1 cellular context compared by ENCODE assay signal in the genomic region with DNA sequence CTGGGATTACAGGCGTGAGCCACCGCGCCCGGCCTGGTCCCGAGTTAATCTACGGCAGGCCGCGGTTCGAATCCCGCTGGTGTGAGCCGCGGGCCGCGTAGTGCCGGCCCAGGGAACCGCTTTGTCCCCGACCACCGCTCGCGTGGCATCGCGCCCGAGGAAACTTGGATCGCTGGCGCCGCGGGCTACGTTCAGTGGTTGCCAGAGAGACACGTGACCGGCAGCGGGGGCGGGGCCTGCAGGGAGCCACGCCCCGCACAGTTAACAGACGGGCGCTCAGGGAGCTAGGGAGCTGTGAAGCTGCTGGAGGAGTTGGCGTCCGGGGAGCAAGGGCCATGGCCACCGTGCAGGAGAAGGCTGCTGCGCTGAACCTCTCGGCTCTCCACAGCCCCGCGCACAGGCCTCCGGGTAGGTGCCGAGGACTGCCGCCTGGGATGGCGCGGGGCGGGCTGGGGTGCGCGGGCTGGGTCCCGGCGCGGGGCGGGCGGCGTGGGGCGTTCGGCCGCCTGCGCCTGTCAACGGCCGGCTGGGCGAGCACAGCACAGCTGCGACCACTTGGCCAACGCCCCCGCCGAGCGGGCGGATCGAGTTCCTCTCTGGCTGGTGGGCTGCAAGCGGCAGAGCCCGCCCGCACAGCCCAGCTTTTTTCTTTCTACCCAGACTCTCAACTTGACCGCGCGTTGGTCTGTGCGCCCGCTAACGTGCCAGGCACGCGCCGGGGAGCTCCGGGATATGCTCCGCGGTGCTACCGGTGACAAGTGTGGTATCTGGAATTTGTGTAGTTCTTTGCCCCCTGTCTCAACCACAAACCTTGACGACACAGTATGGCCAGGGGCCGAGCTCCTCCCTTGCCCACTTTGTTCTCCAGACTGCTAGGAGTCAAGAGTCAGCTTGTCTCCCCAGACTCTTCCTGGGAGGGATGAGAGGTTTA.
A peak's percentile ranks its signal among the peaks of the same experiment; 100 is the strongest.
TF ChIP-seq lines count a peak whose summit lies in the region.

A gene (plus strand): TSS at position 258 of the 931 bp plus-strand sequence. CDS start 78 bp downstream, at position 336.

TF ChIP-seq in GM12878, 131 proteins besides CTCF, POLR2A, EP300 and RAD21 (continued from another document):
- TF ChIP-seq, protein P1, sequence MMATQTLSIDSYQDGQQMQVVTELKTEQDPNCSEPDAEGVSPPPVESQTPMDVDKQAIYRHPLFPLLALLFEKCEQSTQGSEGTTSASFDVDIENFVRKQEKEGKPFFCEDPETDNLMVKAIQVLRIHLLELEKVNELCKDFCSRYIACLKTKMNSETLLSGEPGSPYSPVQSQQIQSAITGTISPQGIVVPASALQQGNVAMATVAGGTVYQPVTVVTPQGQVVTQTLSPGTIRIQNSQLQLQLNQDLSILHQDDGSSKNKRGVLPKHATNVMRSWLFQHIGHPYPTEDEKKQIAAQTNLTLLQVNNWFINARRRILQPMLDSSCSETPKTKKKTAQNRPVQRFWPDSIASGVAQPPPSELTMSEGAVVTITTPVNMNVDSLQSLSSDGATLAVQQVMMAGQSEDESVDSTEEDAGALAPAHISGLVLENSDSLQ (IDR thresholded peaks at IDR 0.05), result peak; percentile 60
- TF ChIP-seq PAX5 (IDR thresholded peaks at IDR 0.05; ENCODE audit: borderline replicate concordance, low read depth, low read length) (no peak), SREBF1 (IDR thresholded peaks at IDR 0.05; ENCODE audit: low read length) (no peak), HCFC1 (IDR thresholded peaks at IDR 0.05; ENCODE audit: low read length) (no peak)
- TF ChIP-seq, protein P2, sequence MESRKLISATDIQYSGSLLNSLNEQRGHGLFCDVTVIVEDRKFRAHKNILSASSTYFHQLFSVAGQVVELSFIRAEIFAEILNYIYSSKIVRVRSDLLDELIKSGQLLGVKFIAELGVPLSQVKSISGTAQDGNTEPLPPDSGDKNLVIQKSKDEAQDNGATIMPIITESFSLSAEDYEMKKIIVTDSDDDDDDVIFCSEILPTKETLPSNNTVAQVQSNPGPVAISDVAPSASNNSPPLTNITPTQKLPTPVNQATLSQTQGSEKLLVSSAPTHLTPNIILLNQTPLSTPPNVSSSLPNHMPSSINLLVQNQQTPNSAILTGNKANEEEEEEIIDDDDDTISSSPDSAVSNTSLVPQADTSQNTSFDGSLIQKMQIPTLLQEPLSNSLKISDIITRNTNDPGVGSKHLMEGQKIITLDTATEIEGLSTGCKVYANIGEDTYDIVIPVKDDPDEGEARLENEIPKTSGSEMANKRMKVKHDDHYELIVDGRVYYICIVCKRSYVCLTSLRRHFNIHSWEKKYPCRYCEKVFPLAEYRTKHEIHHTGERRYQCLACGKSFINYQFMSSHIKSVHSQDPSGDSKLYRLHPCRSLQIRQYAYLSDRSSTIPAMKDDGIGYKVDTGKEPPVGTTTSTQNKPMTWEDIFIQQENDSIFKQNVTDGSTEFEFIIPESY (IDR thresholded peaks at IDR 0.05), result peak; percentile 87
- TF ChIP-seq, protein P3, sequence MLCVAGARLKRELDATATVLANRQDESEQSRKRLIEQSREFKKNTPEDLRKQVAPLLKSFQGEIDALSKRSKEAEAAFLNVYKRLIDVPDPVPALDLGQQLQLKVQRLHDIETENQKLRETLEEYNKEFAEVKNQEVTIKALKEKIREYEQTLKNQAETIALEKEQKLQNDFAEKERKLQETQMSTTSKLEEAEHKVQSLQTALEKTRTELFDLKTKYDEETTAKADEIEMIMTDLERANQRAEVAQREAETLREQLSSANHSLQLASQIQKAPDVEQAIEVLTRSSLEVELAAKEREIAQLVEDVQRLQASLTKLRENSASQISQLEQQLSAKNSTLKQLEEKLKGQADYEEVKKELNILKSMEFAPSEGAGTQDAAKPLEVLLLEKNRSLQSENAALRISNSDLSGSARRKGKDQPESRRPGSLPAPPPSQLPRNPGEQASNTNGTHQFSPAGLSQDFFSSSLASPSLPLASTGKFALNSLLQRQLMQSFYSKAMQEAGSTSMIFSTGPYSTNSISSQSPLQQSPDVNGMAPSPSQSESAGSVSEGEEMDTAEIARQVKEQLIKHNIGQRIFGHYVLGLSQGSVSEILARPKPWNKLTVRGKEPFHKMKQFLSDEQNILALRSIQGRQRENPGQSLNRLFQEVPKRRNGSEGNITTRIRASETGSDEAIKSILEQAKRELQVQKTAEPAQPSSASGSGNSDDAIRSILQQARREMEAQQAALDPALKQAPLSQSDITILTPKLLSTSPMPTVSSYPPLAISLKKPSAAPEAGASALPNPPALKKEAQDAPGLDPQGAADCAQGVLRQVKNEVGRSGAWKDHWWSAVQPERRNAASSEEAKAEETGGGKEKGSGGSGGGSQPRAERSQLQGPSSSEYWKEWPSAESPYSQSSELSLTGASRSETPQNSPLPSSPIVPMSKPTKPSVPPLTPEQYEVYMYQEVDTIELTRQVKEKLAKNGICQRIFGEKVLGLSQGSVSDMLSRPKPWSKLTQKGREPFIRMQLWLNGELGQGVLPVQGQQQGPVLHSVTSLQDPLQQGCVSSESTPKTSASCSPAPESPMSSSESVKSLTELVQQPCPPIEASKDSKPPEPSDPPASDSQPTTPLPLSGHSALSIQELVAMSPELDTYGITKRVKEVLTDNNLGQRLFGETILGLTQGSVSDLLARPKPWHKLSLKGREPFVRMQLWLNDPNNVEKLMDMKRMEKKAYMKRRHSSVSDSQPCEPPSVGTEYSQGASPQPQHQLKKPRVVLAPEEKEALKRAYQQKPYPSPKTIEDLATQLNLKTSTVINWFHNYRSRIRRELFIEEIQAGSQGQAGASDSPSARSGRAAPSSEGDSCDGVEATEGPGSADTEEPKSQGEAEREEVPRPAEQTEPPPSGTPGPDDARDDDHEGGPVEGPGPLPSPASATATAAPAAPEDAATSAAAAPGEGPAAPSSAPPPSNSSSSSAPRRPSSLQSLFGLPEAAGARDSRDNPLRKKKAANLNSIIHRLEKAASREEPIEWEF (IDR thresholded peaks at IDR 0.05; ENCODE audit: insufficient replicate concordance, low read depth, low read length), result no peak
- TF ChIP-seq, protein P4, sequence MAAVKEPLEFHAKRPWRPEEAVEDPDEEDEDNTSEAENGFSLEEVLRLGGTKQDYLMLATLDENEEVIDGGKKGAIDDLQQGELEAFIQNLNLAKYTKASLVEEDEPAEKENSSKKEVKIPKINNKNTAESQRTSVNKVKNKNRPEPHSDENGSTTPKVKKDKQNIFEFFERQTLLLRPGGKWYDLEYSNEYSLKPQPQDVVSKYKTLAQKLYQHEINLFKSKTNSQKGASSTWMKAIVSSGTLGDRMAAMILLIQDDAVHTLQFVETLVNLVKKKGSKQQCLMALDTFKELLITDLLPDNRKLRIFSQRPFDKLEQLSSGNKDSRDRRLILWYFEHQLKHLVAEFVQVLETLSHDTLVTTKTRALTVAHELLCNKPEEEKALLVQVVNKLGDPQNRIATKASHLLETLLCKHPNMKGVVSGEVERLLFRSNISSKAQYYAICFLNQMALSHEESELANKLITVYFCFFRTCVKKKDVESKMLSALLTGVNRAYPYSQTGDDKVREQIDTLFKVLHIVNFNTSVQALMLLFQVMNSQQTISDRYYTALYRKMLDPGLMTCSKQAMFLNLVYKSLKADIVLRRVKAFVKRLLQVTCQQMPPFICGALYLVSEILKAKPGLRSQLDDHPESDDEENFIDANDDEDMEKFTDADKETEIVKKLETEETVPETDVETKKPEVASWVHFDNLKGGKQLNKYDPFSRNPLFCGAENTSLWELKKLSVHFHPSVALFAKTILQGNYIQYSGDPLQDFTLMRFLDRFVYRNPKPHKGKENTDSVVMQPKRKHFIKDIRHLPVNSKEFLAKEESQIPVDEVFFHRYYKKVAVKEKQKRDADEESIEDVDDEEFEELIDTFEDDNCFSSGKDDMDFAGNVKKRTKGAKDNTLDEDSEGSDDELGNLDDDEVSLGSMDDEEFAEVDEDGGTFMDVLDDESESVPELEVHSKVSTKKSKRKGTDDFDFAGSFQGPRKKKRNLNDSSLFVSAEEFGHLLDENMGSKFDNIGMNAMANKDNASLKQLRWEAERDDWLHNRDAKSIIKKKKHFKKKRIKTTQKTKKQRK (IDR thresholded peaks at IDR 0.05; ENCODE audit: low read depth, low read length), result no peak
